Comparison of ENCODE assay signal across 7 cellular contexts in the genomic region with DNA sequence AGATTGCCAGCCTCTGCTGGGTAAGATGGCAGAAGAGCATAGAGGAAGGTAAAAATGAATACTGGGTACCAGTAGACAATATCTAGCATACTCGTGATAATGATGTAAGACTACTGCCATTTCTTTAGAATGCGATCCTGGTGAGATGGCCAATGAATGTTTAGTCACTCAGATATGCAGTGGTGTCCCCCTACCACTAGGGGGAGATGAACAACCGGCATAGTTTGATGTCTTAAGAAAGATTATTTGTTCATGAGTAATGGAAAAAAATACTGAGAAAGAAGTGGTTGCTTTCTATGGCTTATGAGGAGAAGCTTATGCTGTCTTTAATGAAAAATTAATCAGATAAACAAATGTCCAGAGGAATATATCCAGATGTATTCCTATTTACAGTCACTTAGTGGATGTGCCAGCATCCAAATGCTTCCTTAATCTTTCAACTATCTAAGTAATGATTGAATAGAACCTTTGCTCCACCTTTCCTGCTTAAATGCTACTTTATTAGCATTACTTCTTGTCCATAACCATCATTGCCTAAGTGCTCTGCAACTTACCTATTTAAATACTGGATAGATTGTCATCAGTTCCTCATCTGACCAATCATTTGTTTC.
DNase-seq lines count a peak whose midpoint lies in the region; ATAC-seq, FAIRE-seq and TF ChIP-seq lines count a peak whose summit lies in the region.

No MANE protein-coding gene starts in this region.

- TF ChIP-seq CTCF in GM10248 (IDR thresholded peaks at IDR 0.05; ENCODE audit: control extremely low read depth, extremely low read depth, low read depth, missing control alignments) (peak; percentile 86), OCI-LY3 (IDR thresholded peaks at IDR 0.05; ENCODE audit: low read depth, low read length) (peak; percentile 73), smooth muscle cell (IDR thresholded peaks at IDR 0.05; ENCODE audit: borderline replicate concordance, insufficient read depth, poor library complexity, severe bottlenecking) (peak; percentile 94)

- DNase-seq in GM10248 (ENCODE audit: extremely low spot score): peak; percentile 28
- peak; percentile 10 for DNase-seq in HTR-8/SVneo (ENCODE audit: insufficient read length, low spot score)
- peak; percentile 78 for DNase-seq in amniotic epithelial cell (ENCODE audit: low read depth)
- DNase-seq in hepatic stellate cell (ENCODE audit: low spot score): peak; percentile 11
- no peak for DNase-seq in smooth muscle cell (lab: John Stamatoyannopoulos, UW; ENCODE audit: unreplicated experiment)

- peak; percentile 82 for ATAC-seq in GM21528 (IDR thresholded peaks at IDR 0.05; ENCODE audit: low FRiP score, unreplicated experiment)

- no peaks in the 10 kb centered on the region for H3K36me3 ChIP-seq in OCI-LY3 (replicated peaks; ENCODE audit: low read depth, low read length)
- H3K36me3 ChIP-seq in smooth muscle cell (ENCODE audit: low read depth): no peaks in the 10 kb centered on the region

- H3K9me3 ChIP-seq in OCI-LY3 (ENCODE audit: insufficient read depth, low read length) (no peaks in the 10 kb centered on the region), smooth muscle cell (replicated peaks; ENCODE audit: low read depth) (no peaks in the 10 kb centered on the region)

- H3K27me3 ChIP-seq in OCI-LY3 (ENCODE audit: low read depth, low read length) (no peaks in the 10 kb centered on the region), smooth muscle cell (ENCODE audit: low read depth) (no peaks in the 10 kb centered on the region)

- H3K27ac ChIP-seq in OCI-LY3 (ENCODE audit: low read length) (no peak overlapping the region), smooth muscle cell (ENCODE audit: low read depth) (no peak overlapping the region)

- H3K9ac ChIP-seq in OCI-LY3 (ENCODE audit: low read length) (no peak overlapping the region), smooth muscle cell (ENCODE audit: low read depth) (no peak overlapping the region)

- 23% methylated on average over 3 of the region's 3 CpGs for WGBS in smooth muscle cell (ENCODE audit: low lambda C conversion rate)

- H3K4me1 ChIP-seq in OCI-LY3 (ENCODE audit: low read length) (0 out of 2 replicates have a peak, but pooled peaks cover 3% of the 10 kb centered on the region), smooth muscle cell (ENCODE audit: low read depth) (no peaks in the 10 kb centered on the region)

- H3F3A ChIP-seq in smooth muscle cell (ENCODE audit: low read depth): no peaks in the 10 kb centered on the region

- H4K20me1 ChIP-seq in OCI-LY3 (ENCODE audit: insufficient read depth, low read length) (no peaks in the 10 kb centered on the region), smooth muscle cell (ENCODE audit: low read depth) (no peaks in the 10 kb centered on the region)

- H2AFZ ChIP-seq in OCI-LY3 (ENCODE audit: low read depth, low read length) (no peak overlapping the region), smooth muscle cell (ENCODE audit: low read depth) (no peak overlapping the region)

- FAIRE-seq in HTR-8/SVneo (lab: Jason Lieb, UNC): no peak

- H3K4me3 ChIP-seq in OCI-LY3 (ENCODE audit: low read length) (no peak overlapping the region; the same call in 1 of the 2 replicates), smooth muscle cell (no peak overlapping the region)

- peak overlapping the region; percentile 49 for H3K4me2 ChIP-seq in OCI-LY3 (ENCODE audit: low read length)
- no peak overlapping the region for H3K4me2 ChIP-seq in smooth muscle cell

- H3K79me2 ChIP-seq in OCI-LY3 (ENCODE audit: low read length) (no peaks in the 10 kb centered on the region), smooth muscle cell (ENCODE audit: low read depth) (no peaks in the 10 kb centered on the region)

- POLR2A ChIA-PET in GM10248 (lab: Yijun Ruan, JAX): no interaction called here

- CTCF ChIA-PET in GM10248 (lab: Yijun Ruan, JAX): interaction anchor here (0.7 to 3.6 kb wide), 16 partner anchors 10 to 1202 kb away, joined by 3 to 17 read pairs (median 3); no protein-coding TSS in a partner anchor
